ENCODE assay signal across 8 cellular contexts in genomic region chr2:196639180-196640030, GRCh38. TPM values are rescaled to one million over a fixed set of nuclear protein-coding genes. Genes with fewer than 3 reads are reported as not detected.
DNase-seq lines count a peak whose midpoint lies in the region; ATAC-seq and TF ChIP-seq lines count a peak whose summit lies in the region.

CCDC150 (plus strand) TSS chr2:196639715; CDS start chr2:196639767, 52 bp downstream.

- peak within 1 kb of the TSS; percentile 89 for H3K4me3 Mint-ChIP-seq in activated naive CD8-positive, alpha-beta T cell
- peak within 1 kb of the TSS; percentile 91 for H3K4me3 Mint-ChIP-seq in osteocyte (ENCODE audit: unreplicated experiment)

- WGBS in thyroid gland, 2 donors: 7 to 9% methylated on average over 23 to 39 of the region's 53 CpGs

- DNase-seq in GM12864 (ENCODE audit: low read depth): peak; percentile 72
- peak; percentile 72 for DNase-seq in NCI-H1092 (lab: John Stamatoyannopoulos, UW)
- DNase-seq in SKM-1 (lab: John Stamatoyannopoulos, UW; ENCODE audit: unreplicated experiment): peak; percentile 77
- peak; percentile 88 to 98 (median 95) for DNase-seq in head of caudate nucleus
- DNase-seq in osteocyte (ENCODE audit: extremely low spot score, unreplicated experiment): peak; percentile 98
- peak; percentile 91 to 94 for DNase-seq in thyroid gland

- intact Hi-C loops in head of caudate nucleus (cut with DNase I) (loop anchor here (5.0 kb wide), 3 partner anchors 42 to 342 kb away; no protein-coding TSS in a partner anchor), thyroid gland (cut with DNase I) (no loop called here)

- no peak within 1 kb of the TSS for H3K27ac ChIP-seq in thyroid gland

- no peaks in the 10 kb centered on the region for H3K27me3 Mint-ChIP-seq in activated naive CD8-positive, alpha-beta T cell
- no peaks in the 10 kb centered on the region for H3K27me3 Mint-ChIP-seq in osteocyte (ENCODE audit: unreplicated experiment)

- no peaks in the 10 kb centered on the region for H3K36me3 ChIP-seq in thyroid gland

- H3K9me3 ChIP-seq in thyroid gland: no peaks in the 10 kb centered on the region

- H3K4me3 ChIP-seq in GM12864 (ENCODE audit: low read depth, low read length) (peak within 1 kb of the TSS; percentile 63), thyroid gland (replicated peaks in 1 of 3) (peak within 1 kb of the TSS; percentile 34 to 48 (median 35))

- no peaks in the 10 kb centered on the region for H3K27me3 ChIP-seq in thyroid gland

- TF ChIP-seq POLR2A in thyroid gland (IDR thresholded peaks at IDR 0.05): peak in 1 of 2 donors; percentile 16

- H3K36me3 Mint-ChIP-seq in activated naive CD8-positive, alpha-beta T cell: no peaks in the 10 kb centered on the region
- no peaks in the 10 kb centered on the region for H3K36me3 Mint-ChIP-seq in osteocyte (ENCODE audit: unreplicated experiment)

- TF ChIP-seq CTCF in GM12864 (IDR thresholded peaks at IDR 0.05; ENCODE audit: low read depth, low read length, missing control alignments) (no peak), osteocyte (IDR thresholded peaks at IDR 0.05) (peak; percentile 51), thyroid gland (IDR thresholded peaks at IDR 0.05) (peak in 2 of 6 experiments; percentile 26)

- no peaks in the 10 kb centered on the region for H3K4me1 ChIP-seq in thyroid gland

- peak within 1 kb of the TSS; percentile 22 for H3K27ac Mint-ChIP-seq in activated naive CD8-positive, alpha-beta T cell
- H3K27ac Mint-ChIP-seq in osteocyte (ENCODE audit: unreplicated experiment): peak within 1 kb of the TSS; percentile 82

- H3K4me1 Mint-ChIP-seq in activated naive CD8-positive, alpha-beta T cell (ENCODE audit: low read depth): peaks cover 17% of the 10 kb centered on the region
- peaks cover 15% of the 10 kb centered on the region for H3K4me1 Mint-ChIP-seq in osteocyte (ENCODE audit: unreplicated experiment)

- peak; percentile 100 for ATAC-seq in HG02623 (IDR thresholded peaks at IDR 0.05; ENCODE audit: unreplicated experiment)

- no peaks in the 10 kb centered on the region for H3K9me3 Mint-ChIP-seq in activated naive CD8-positive, alpha-beta T cell (ENCODE audit: low read depth)
- H3K9me3 Mint-ChIP-seq in osteocyte (ENCODE audit: unreplicated experiment): no peaks in the 10 kb centered on the region

RNA-seq across cellular contexts. Expression of gene CCDC150, which starts in this region (rescaled TPM):
- total RNA-seq in osteocyte: 6.1 and 7.1 TPM in 2 replicates
- total RNA-seq in thyroid gland: 1 to 10 TPM in 3 of 4 donors, under 1 TPM in 1; 0.94 to 3.2 (median 1.5) TPM
